8 cellular contexts compared by ENCODE assay signal in the genomic region with DNA sequence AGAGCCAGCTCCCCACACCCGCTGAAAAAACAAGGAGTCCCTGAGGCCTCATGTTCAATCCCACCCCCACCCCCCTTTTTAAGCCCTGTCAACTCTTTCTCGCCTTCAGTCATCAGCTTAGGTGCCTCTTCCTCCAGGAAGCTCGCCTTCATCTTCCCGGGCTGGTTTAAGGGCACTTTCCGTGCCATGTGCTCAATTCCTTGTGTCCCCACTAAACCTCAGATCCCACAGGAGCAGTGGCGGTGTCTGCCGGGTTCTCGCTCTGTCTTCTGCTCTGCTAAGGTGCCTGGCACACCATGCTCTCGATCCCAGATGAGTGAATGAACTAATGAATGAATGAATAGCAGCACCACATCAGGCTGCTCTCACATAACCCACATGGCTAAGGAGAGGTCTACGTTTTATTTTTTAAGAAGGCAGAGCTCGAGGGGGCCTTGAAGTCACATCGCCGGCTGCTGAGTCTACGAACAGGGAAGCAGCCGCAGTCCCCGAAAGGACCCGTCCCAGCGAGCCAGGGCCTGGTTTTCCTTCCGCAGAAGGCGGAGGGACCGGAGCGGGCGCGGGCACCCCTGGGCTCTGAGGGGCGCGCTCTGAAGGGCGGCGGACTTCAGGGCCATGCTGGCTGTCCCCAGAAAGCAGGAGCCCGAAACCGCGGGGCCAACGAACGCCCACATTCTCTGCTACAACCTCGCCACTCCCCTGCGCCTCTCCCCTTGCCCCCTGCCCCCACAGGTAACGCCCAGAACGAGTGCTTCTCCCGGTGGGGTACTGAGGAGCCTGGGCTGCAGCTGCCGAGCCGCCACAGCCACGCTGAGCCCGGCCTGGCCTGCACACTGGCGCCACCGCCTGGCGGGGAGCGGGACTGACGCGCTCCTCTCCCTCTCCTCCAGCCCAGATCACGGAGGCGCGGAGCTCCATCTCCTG.
DNase-seq lines count a peak whose midpoint lies in the region; ATAC-seq and TF ChIP-seq lines count a peak whose summit lies in the region.

No MANE protein-coding gene starts in this region.

- H3K36me3 Mint-ChIP-seq in activated naive CD8-positive, alpha-beta T cell = no peaks in the 10 kb centered on the region

- peak; percentile 86 for TF ChIP-seq CTCF in SK-N-SH (IDR thresholded peaks at IDR 0.05)
- peak; percentile 93 to 96 (median 94) for TF ChIP-seq CTCF in upper lobe of left lung (IDR thresholded peaks at IDR 0.05)

- no peaks in the 10 kb centered on the region for H3K9me2 ChIP-seq in SK-N-SH

- no peaks in the 10 kb centered on the region for H3F3A ChIP-seq in SK-N-SH (replicated peaks; ENCODE audit: insufficient read depth)

- H3K27ac Mint-ChIP-seq in activated naive CD8-positive, alpha-beta T cell = no peak overlapping the region

- no peak overlapping the region for H3K9ac ChIP-seq in SK-N-SH

- peaks cover 3% of the 10 kb centered on the region for H3K4me1 Mint-ChIP-seq in activated naive CD8-positive, alpha-beta T cell (ENCODE audit: low read depth)

- H4K20me1 ChIP-seq in SK-N-SH (ENCODE audit: insufficient read depth) = no peaks in the 10 kb centered on the region

- peak; percentile 93 for ATAC-seq in GM21723 (IDR thresholded peaks at IDR 0.05; ENCODE audit: unreplicated experiment)
- peak; percentile 93 to 98 for ATAC-seq in left cardiac atrium
- peak; percentile 91 to 98 for ATAC-seq in upper lobe of left lung (ENCODE audit: low FRiP score in 2 of 2)

- no peak for TF ChIP-seq POLR2A in upper lobe of left lung (IDR thresholded peaks at IDR 0.05)

- TF ChIP-seq RAD21 in SK-N-SH (IDR thresholded peaks at IDR 0.05; ENCODE audit: low read length) = peak; percentile 75

- H3K9me3 ChIP-seq in SK-N-SH (no peaks in the 10 kb centered on the region), upper lobe of left lung (no peaks in the 10 kb centered on the region)

- H3K27ac ChIP-seq in SK-N-SH (ENCODE audit: low read depth in 2 of 2, low read length in 1 of 2) = no peak overlapping the region
- no peak overlapping the region for H3K27ac ChIP-seq in upper lobe of left lung

- peaks cover 8% of the 10 kb centered on the region for H3K27me3 Mint-ChIP-seq in activated naive CD8-positive, alpha-beta T cell

- H3K36me3 ChIP-seq in SK-N-SH (replicated peaks in 1 of 2; ENCODE audit: control insufficient read depth in 1 of 2, insufficient read depth in 2 of 2, low read length in 1 of 2) (no peaks in the 10 kb centered on the region), upper lobe of left lung (no peaks in the 10 kb centered on the region)

- peak overlapping the region; percentile 68 for H3K4me3 Mint-ChIP-seq in activated naive CD8-positive, alpha-beta T cell

- POLR2A ChIA-PET in SK-N-SH (lab: Yijun Ruan, JAX) = no interaction called here

- 67% methylated on average over 35 of the region's 51 CpGs for WGBS in SK-N-SH (ENCODE audit: low lambda C conversion rate)
- WGBS in upper lobe of left lung, 2 donors = 23 to 29% methylated on average over 17 to 23 of the region's 51 CpGs

- no peak overlapping the region for H3K4me3 ChIP-seq in Jurkat, Clone E6-1 (ENCODE audit: low read length)
- no peak overlapping the region; a peak in 1 of 4 replicates for H3K4me3 ChIP-seq in SK-N-SH (ENCODE audit: low read depth in 2 of 2, low read length in 1 of 2)
- H3K4me3 ChIP-seq in upper lobe of left lung = peak overlapping the region in 3 of 4 donors; percentile 23 to 47 (median 41)

- DNase-seq in EL (peak; percentile 64), SK-N-SH (peak; percentile 90), left cardiac atrium (peak; percentile 76), posterior vena cava (ENCODE audit: low spot score) (peak; percentile 93), upper lobe of left lung (peak; percentile 74 to 97)
- DNase-seq in Jurkat, Clone E6-1 (ENCODE audit: low read depth, low spot score) = peak; percentile 6

- intact Hi-C loops in left cardiac atrium (cut with DNase I) (loop anchor here (5.0 to 10.0 kb wide), 2 partner anchors 544 to 546 kb away; no protein-coding TSS in a partner anchor), posterior vena cava (cut with DNase I) (loop anchor here (10.0 kb wide), 1 partner anchor 546 kb away; no protein-coding TSS in a partner anchor)

- H3K79me2 ChIP-seq in SK-N-SH (ENCODE audit: insufficient read depth) = no peaks in the 10 kb centered on the region

- H3K4me2 ChIP-seq in SK-N-SH = no peak overlapping the region

- H3K27me3 ChIP-seq in SK-N-SH (ENCODE audit: insufficient read depth) = no peaks in the 10 kb centered on the region
- peaks cover 0 to 17% (median 5%) of the 10 kb centered on the region in 4 donors for H3K27me3 ChIP-seq in upper lobe of left lung

- CTCF ChIA-PET in SK-N-SH (lab: Yijun Ruan, JAX) = interaction anchor here (0.5 to 5.8 kb wide), 63 partner anchors 9 to 1485 kb away, joined by 3 to 55 read pairs (median 5); partner anchors contain the start of gene KCNMA1

- H3K9me3 Mint-ChIP-seq in activated naive CD8-positive, alpha-beta T cell (ENCODE audit: low read depth) = no peaks in the 10 kb centered on the region

- TF ChIP-seq EP300 in SK-N-SH (IDR thresholded peaks at IDR 0.05; ENCODE audit: borderline replicate concordance in 1 of 2, low read depth in 1 of 2, low read length in 1 of 2) (no peak), upper lobe of left lung (IDR thresholded peaks at IDR 0.05) (no peak)

- peaks cover 4 to 8% of the 10 kb centered on the region in 2 experiments; a peak in 1 of 4 replicates for H3K4me1 ChIP-seq in SK-N-SH (ENCODE audit: control insufficient read depth in 1 of 2, insufficient read depth in 2 of 2, low read depth in 1 of 2, low read length in 1 of 2)
- H3K4me1 ChIP-seq in upper lobe of left lung = peaks cover 6 to 12% (median 9%) of the 10 kb centered on the region in 4 donors

- peak overlapping the region; percentile 76; the same call in 1 of the 2 replicates for H2AFZ ChIP-seq in SK-N-SH (ENCODE audit: low read depth)

TF ChIP-seq in SK-N-SH, 30 proteins besides CTCF, POLR2A, EP300 and RAD21:
- TF ChIP-seq SMC3 (IDR thresholded peaks at IDR 0.05; ENCODE audit: low read depth, low read length) (peak; percentile 80), YY1 (IDR thresholded peaks at IDR 0.05; ENCODE audit: low read depth) (no peak)

Comparison
In these comparisons a context has a peak if more than half of its experiments do, and no peak if none do; other contexts are left out.
1. DNase-seq: peak in every context shown above with its lines; median percentile 93 in posterior vena cava; 90 in SK-N-SH; 86 in upper lobe of left lung; 76 in left cardiac atrium; 64 in EL; 6 in Jurkat, Clone E6-1.
2. H3K4me3 ChIP-seq: peak in upper lobe of left lung (3 of 4); none in Jurkat, Clone E6-1 (single experiment) and SK-N-SH (0 of 2).
3. Peak in every context shown above with its lines, with median percentiles within 50 percentile points of each other: ATAC-seq.